13 cellular contexts compared by ENCODE assay signal in genomic region chr22:37749223-37749622, GRCh38. TPM values are rescaled to one million over a fixed set of nuclear protein-coding genes. Genes with fewer than 3 reads are reported as not detected.
A peak's percentile ranks its signal among the peaks of the same experiment; 100 is the strongest.
DNase-seq lines count a peak whose midpoint lies in the region; ATAC-seq and TF ChIP-seq lines count a peak whose summit lies in the region.
"Had no signal": no experiment of that assay in that cellular context is flagged by ENCODE, and none has a peak within 500 bp of the region (broad histone marks: within the 10 kb centered on the region; RNA-seq: fewer than 3 reads in every experiment).

No MANE protein-coding gene starts in this region.

- H3K27ac ChIP-seq in SK-N-SH (ENCODE audit: low read depth in 2 of 2, low read length in 1 of 2) (no peak overlapping the region), coronary artery (peak overlapping the region; percentile 46 to 79), transverse colon (peak overlapping the region; percentile 92 to 98 (median 96))

- no peak overlapping the region for H2AFZ ChIP-seq in SK-N-SH (ENCODE audit: low read depth)

- intact Hi-C loops in transverse colon (cut with DNase I; ENCODE audit: low total_unique reads), result no loop called here

- no peak for TF ChIP-seq POLR2A in transverse colon (IDR thresholded peaks at IDR 0.05)

- H3K36me3 ChIP-seq in SK-N-SH (replicated peaks in 1 of 2; ENCODE audit: control insufficient read depth in 1 of 2, insufficient read depth in 2 of 2, low read length in 1 of 2) (no peaks in the 10 kb centered on the region), mucosa of stomach (ENCODE audit: control insufficient read depth, insufficient read depth, low read length) (no peaks in the 10 kb centered on the region), transverse colon (no peaks in the 10 kb centered on the region)

- H3K4me1 ChIP-seq in SK-N-SH (ENCODE audit: control insufficient read depth in 1 of 2, insufficient read depth in 2 of 2, low read depth in 1 of 2, low read length in 1 of 2), result peaks cover 40 to 61% of the 10 kb centered on the region in 2 experiments
- peaks cover 77% of the 10 kb centered on the region for H3K4me1 ChIP-seq in mucosa of stomach (ENCODE audit: control insufficient read depth, insufficient read depth, low read length)
- H3K4me1 ChIP-seq in transverse colon, result peaks cover 61 to 83% (median 67%) of the 10 kb centered on the region in 4 donors

- no peaks in the 10 kb centered on the region for H3K27me3 ChIP-seq in SK-N-SH (ENCODE audit: insufficient read depth)
- H3K27me3 ChIP-seq in mucosa of stomach (ENCODE audit: control insufficient read depth, insufficient read depth, low read length), result no peaks in the 10 kb centered on the region
- H3K27me3 ChIP-seq in transverse colon, result no peaks in the 10 kb centered on the region

- H3K4me3 ChIP-seq in SK-N-SH (ENCODE audit: low read depth in 2 of 2, low read length in 1 of 2), result no peak overlapping the region
- no peak overlapping the region for H3K4me3 ChIP-seq in coronary artery
- no peak overlapping the region for H3K4me3 ChIP-seq in mucosa of stomach (ENCODE audit: low read length)
- H3K4me3 ChIP-seq in transverse colon, result no peak overlapping the region

- H3K9me2 ChIP-seq in SK-N-SH, result no peaks in the 10 kb centered on the region

- H3F3A ChIP-seq in SK-N-SH (replicated peaks; ENCODE audit: insufficient read depth), result peaks cover 30% of the 10 kb centered on the region

- no peak for TF ChIP-seq CTCF in SK-N-SH (IDR thresholded peaks at IDR 0.05)
- TF ChIP-seq CTCF in coronary artery (IDR thresholded peaks at IDR 0.05), result no peak
- TF ChIP-seq CTCF in transverse colon (IDR thresholded peaks at IDR 0.05), result no peak

- peak overlapping the region; percentile 49 for H3K4me2 ChIP-seq in SK-N-SH

- no peak for DNase-seq in SK-N-SH
- DNase-seq in coronary artery (ENCODE audit: low spot score), result no peak
- no peak for DNase-seq in transverse colon
- no peak for DNase-seq in stimulated activated CD4-positive, alpha-beta T cell treated with anti-CD3 and anti-CD28 coated beads, Interleukin-2, amount 100 ng/mL, for 48 hours
- no peak for DNase-seq in midbrain (lab: John Stamatoyannopoulos, UW)
- DNase-seq: DMS53, SIG-M5 had no signal

- CTCF ChIA-PET in SK-N-SH (lab: Yijun Ruan, JAX), result interaction anchor here (0.9 to 1.7 kb wide), 4 partner anchors 20 to 115 kb away, joined by 3 to 8 read pairs (median 4); no protein-coding TSS in a partner anchor

- ATAC-seq in SK-N-SH treated with all-trans-retinoic acid at 6 μM for 48 hours (no peak), HG02588 (IDR thresholded peaks at IDR 0.05; ENCODE audit: unreplicated experiment) (no peak)
- ATAC-seq: activated CD4-positive, CD25-positive, alpha-beta regulatory T cell treated with anti-CD3 and anti-CD28 coated beads, Interleukin-2, amount 50 U/mL, for 24 hours; left lobe of liver; sciatic nerve had no signal

- H3K79me2 ChIP-seq in SK-N-SH (ENCODE audit: insufficient read depth), result peaks cover 73% of the 10 kb centered on the region

- TF ChIP-seq EP300 in SK-N-SH (IDR thresholded peaks at IDR 0.05; ENCODE audit: borderline replicate concordance in 1 of 2, low read depth in 1 of 2, low read length in 1 of 2), result no peak
- TF ChIP-seq EP300 in transverse colon (IDR thresholded peaks at IDR 0.05; ENCODE audit: low read depth), result no peak

- H3K9me3 ChIP-seq in SK-N-SH, result no peaks in the 10 kb centered on the region
- no peaks in the 10 kb centered on the region for H3K9me3 ChIP-seq in mucosa of stomach (ENCODE audit: control insufficient read depth, low read length)
- H3K9me3 ChIP-seq in transverse colon, result no peaks in the 10 kb centered on the region

- WGBS in SK-N-SH (ENCODE audit: low lambda C conversion rate), result 97% methylated on average over 11 of the region's 12 CpGs
- 74% methylated on average over 6 to 12 of the region's 12 CpGs for WGBS in transverse colon (ENCODE audit: low coverage in 1 of 2), 2 donors

- peaks cover 47% of the 10 kb centered on the region for H4K20me1 ChIP-seq in SK-N-SH (ENCODE audit: insufficient read depth)

- H3K9ac ChIP-seq in SK-N-SH (no peak overlapping the region), mucosa of stomach (ENCODE audit: low read length) (peak overlapping the region; percentile 95)

- in situ Hi-C loops in transverse colon (cut with MboI; ENCODE audit: low pct_ligation_motif_present in 1 of 4, low pct_unique_long_range_greater_than_20kb in 1 of 4, low sequenced_read_pairs in 3 of 4), result no loop called here

- no peak for TF ChIP-seq RAD21 in SK-N-SH (IDR thresholded peaks at IDR 0.05; ENCODE audit: low read length)

- POLR2A ChIA-PET in SK-N-SH (lab: Yijun Ruan, JAX), result no interaction called here

TF ChIP-seq in SK-N-SH, 30 proteins besides CTCF, POLR2A, EP300 and RAD21 (continues in another document):
- no peak for TF ChIP-seq USF1 (IDR thresholded peaks at IDR 0.05; ENCODE audit: borderline replicate concordance, low read depth)
- no peak for TF ChIP-seq SMC3 (IDR thresholded peaks at IDR 0.05; ENCODE audit: low read depth, low read length)
- no peak for TF ChIP-seq FOXJ3 (CRISPR knock-in tag; IDR thresholded peaks at IDR 0.05)
- no peak for TF ChIP-seq MXI1 (IDR thresholded peaks at IDR 0.05; ENCODE audit: low read depth, low read length)
- TF ChIP-seq FOSL2 (IDR thresholded peaks at IDR 0.05; ENCODE audit: borderline replicate concordance, low read depth), result no peak
- no peak for TF ChIP-seq IRF3 (IDR thresholded peaks at IDR 0.05; ENCODE audit: low read depth, low read length)
- no peak for TF ChIP-seq YY1 (IDR thresholded peaks at IDR 0.05; ENCODE audit: low read depth)

TF ChIP-seq in SK-N-SH treated with all-trans-retinoic acid at 6 μM for 48 hours, 23 proteins besides CTCF, POLR2A, EP300 and RAD21:
- no peak for TF ChIP-seq TSHZ2 (CRISPR knock-in tag; IDR thresholded peaks at IDR 0.05)
- no peak for TF ChIP-seq ESRRG (CRISPR knock-in tag; IDR thresholded peaks at IDR 0.05)
- TF ChIP-seq GLIS3 (CRISPR knock-in tag; IDR thresholded peaks at IDR 0.05), result no peak
- TF ChIP-seq ZNF565 (CRISPR knock-in tag; conservative IDR thresholded peaks at IDR 0.05; ENCODE audit: low read depth), result no peak
- TF ChIP-seq CSRNP3 (CRISPR knock-in tag; IDR thresholded peaks at IDR 0.05), result no peak
- TF ChIP-seq SNAI2 (CRISPR knock-in tag; IDR thresholded peaks at IDR 0.05), result no peak
- TF ChIP-seq TCF4 (CRISPR knock-in tag; IDR thresholded peaks at IDR 0.05; ENCODE audit: borderline replicate concordance), result no peak
- no peak for TF ChIP-seq ZC3H10 (CRISPR knock-in tag; IDR thresholded peaks at IDR 0.05)

RNA-seq across cellular contexts. Expression of gene TRIOBP, which starts 52.4 kb away (rescaled TPM):
- 43.6 and 47.3 TPM in 2 replicates for polyA plus RNA-seq in SK-N-SH (2012; rRNA removed)
- polyA plus RNA-seq in SK-N-SH (2012; cell fraction: cytosol; rRNA removed), result 23.6 and 36.7 TPM in 2 replicates
- polyA plus RNA-seq in SK-N-SH (2012; cell fraction: nucleus; rRNA removed), result 51.7 and 58.8 TPM in 2 replicates
- total RNA-seq in transverse colon, result 100 to 1,000 TPM; 121 to 265 (median 129) TPM

RNA-seq across cellular contexts. Expression of gene GCAT, which starts 58.5 kb away (rescaled TPM):
- polyA plus RNA-seq in SK-N-SH (2012; rRNA removed), result 20.3 and 24.2 TPM in 2 replicates
- polyA plus RNA-seq in SK-N-SH (2012; cell fraction: cytosol; rRNA removed), result 11.1 and 17.2 TPM in 2 replicates
- 31.2 and 33.0 TPM in 2 replicates for polyA plus RNA-seq in SK-N-SH (2012; cell fraction: nucleus; rRNA removed)
- total RNA-seq in transverse colon, result 10 to 100 TPM in 1 of 4 donors, 1 to 10 TPM in 3; 6.4 to 10.1 (median 7.7) TPM

Comparison
In these comparisons a context has a peak if more than half of its experiments do, and no peak if none do; other contexts are left out.
1. H3K27ac ChIP-seq: peak in coronary artery (2 of 2) and transverse colon (4 of 4); none in SK-N-SH (0 of 2).